In the genomic region with DNA sequence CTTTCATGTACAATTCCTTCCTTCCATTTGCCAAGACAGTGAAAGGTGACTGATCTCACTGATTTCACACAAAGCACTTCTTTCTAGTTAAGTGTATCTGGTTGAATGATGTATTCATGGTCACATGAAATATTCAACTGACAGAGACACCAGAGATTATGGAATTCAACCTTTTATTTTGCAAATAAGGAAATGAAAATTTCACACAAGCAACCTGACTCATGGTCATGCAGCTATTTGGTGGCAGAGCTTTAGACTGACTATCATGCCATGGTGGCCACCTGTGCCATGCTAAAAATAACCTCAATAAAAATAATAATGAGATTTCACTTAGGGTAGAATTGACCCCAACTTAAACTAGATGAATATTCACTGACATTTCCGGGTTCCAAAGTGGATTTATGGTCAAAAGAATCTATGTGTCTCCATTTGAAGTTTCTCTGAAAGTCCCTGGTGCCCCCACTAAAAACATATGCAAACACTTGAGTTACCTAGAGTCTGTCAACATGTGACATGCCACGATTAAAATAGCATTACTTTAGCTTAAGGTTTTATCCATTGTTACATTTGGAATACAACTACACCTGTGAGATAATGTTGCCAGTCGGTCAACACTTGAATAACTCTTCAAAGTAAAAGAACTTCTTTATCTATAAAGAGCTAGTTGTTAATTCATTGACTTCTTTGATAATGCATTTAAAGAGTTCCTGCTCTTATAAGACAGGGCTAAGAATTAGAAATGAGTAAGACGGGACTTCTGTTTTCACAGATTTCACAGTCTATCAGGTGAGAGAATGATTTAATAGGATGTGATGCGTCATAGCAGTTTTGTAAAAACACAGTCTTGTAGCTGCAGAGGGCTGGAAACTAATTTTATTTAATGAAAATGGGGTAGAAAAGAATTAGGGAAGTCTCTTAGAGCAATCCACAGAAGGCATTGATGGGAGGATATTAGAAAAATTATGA, we compare ENCODE assay signal across 21 cellular contexts.
"Had no signal": no experiment of that assay in that cellular context is flagged by ENCODE, and none has a peak within 500 bp of the region (broad histone marks: within the 10 kb centered on the region; RNA-seq: fewer than 3 reads in every experiment).

No MANE protein-coding gene starts in this region.

- H3K27me3 ChIP-seq: right lobe of liver, stomach, vagina had no signal

- H3K27ac ChIP-seq: coronary artery, esophagus muscularis mucosa, left ventricle myocardium inferior, right lobe of liver, vagina, VCaP had no signal

- H3K36me3 ChIP-seq: esophagus muscularis mucosa, left ventricle myocardium inferior, right lobe of liver, stomach, vagina had no signal

- DNase-seq: activated CD4-positive, alpha-beta T cell treated with anti-CD3 and anti-CD28 coated beads, Interleukin-2, amount 50 U/mL, for 1 hour; activated CD4-positive, CD25-positive, alpha-beta regulatory T cell treated with anti-CD3 and anti-CD28 coated beads, Interleukin-2, amount 50 U/mL, for 72 hours; activated CD8-positive, alpha-beta memory T cell treated with anti-CD3 and anti-CD28 coated beads for 24 hours; activated CD8-positive, alpha-beta memory T cell treated with anti-CD3 and anti-CD28 coated beads, Interleukin-2, amount 50 U/mL, for 48 hours; activated effector memory CD4-positive, alpha-beta T cell treated with Interleukin-2 at 50 U/mL for 16 hours; activated naive CD4-positive, alpha-beta T cell treated with anti-CD3 and anti-CD28 coated beads, Interleukin-2, amount 10 ng/mL, durations not matched to agents 7 days and 5 days; activated naive CD8-positive, alpha-beta T cell treated with anti-CD3 and anti-CD28 coated beads, Interleukin-2, amount 50 U/mL, for 24 hours; activated T-cell treated with anti-CD3 and anti-CD28 coated beads, Interleukin-2, amount 50 U/mL, for 48 hours; anterior cingulate cortex; left ventricle myocardium inferior; naive thymus-derived CD4-positive, alpha-beta T cell; right lobe of liver; stimulated activated CD4-positive, alpha-beta T cell treated with anti-CD3 and anti-CD28 coated beads, Interleukin-4, amount 100 ng/mL, for 1 hour; stomach; T-helper 2 cell; trophoblast cell had no signal

- H3K9me3 ChIP-seq: esophagus muscularis mucosa, left ventricle myocardium inferior, right lobe of liver, stomach, vagina had no signal

- H3K4me1 ChIP-seq: right lobe of liver had no signal

- ATAC-seq: activated naive CD8-positive, alpha-beta T cell treated with anti-CD3 and anti-CD28 coated beads, Interleukin-2, amount 50 U/mL, for 24 hours; naive thymus-derived CD4-positive, alpha-beta T cell; right lobe of liver had no signal

- H3K4me3 ChIP-seq: coronary artery, esophagus muscularis mucosa, left ventricle myocardium inferior, right lobe of liver, smooth muscle cell, stomach, vagina had no signal
